19 cellular contexts compared by ENCODE assay signal in genomic region chr18:50611529-50611941, GRCh38. TPM values are rescaled to one million over a fixed set of nuclear protein-coding genes. Genes with fewer than 3 reads are reported as not detected.
A peak's percentile ranks its signal among the peaks of the same experiment; 100 is the strongest.
DNase-seq lines count a peak whose midpoint lies in the region; ATAC-seq, FAIRE-seq and TF ChIP-seq lines count a peak whose summit lies in the region.
"Had no signal": no experiment of that assay in that cellular context is flagged by ENCODE, and none has a peak within 500 bp of the region (broad histone marks: within the 10 kb centered on the region; RNA-seq: fewer than 3 reads in every experiment).

No MANE protein-coding gene starts in this region.

- no peaks in the 10 kb centered on the region for H3K79me2 ChIP-seq in keratinocyte (ENCODE audit: control insufficient read depth, insufficient read depth, low read length)

- no peak overlapping the region for H3K4me3 Mint-ChIP-seq in endodermal cell
- H3K4me3 Mint-ChIP-seq: CD4-positive, alpha-beta T cell had no signal

- ATAC-seq in HG02981 (IDR thresholded peaks at IDR 0.05; ENCODE audit: unreplicated experiment): no peak
- ATAC-seq in GM19395 (IDR thresholded peaks at IDR 0.05; ENCODE audit: unreplicated experiment): no peak
- ATAC-seq: K562 had no signal

- no peaks in the 10 kb centered on the region for H3K36me3 Mint-ChIP-seq in endodermal cell (ENCODE audit: low read depth)

- H3K9ac ChIP-seq in endodermal cell (ENCODE audit: extremely low read depth, low read length, poor library complexity, severe bottlenecking) (no peak overlapping the region), keratinocyte (ENCODE audit: control insufficient read depth, extremely low read depth, insufficient read depth, low read length) (no peak overlapping the region)

- DNase-seq in SIG-M5 treated with dmso at 0.1 percent for 504 hours (lab: John Stamatoyannopoulos, UW; ENCODE audit: unreplicated experiment) (peak; percentile 35), SIG-M5 (lab: John Stamatoyannopoulos, UW) (no peak), endodermal cell (peak; percentile 67), keratinocyte (ENCODE audit: low read depth, low spot score) (peak; percentile 21), erythroblast (lab: John Stamatoyannopoulos, UW) (no peak)
- DNase-seq: 8988T; BE2C; CD4-positive, alpha-beta T cell; DMS79; MV-4-11; NCI-H1417; NCI-H187 treated with DMSO at 0.1 percent for 48 hours; NCI-H69 had no signal

- H3K27ac ChIP-seq in HEK293 (ENCODE audit: extremely low read depth, low read depth, low read length): no peak overlapping the region
- H3K27ac ChIP-seq in endodermal cell (ENCODE audit: low read depth, low read length): no peak overlapping the region
- H3K27ac ChIP-seq in keratinocyte (ENCODE audit: control insufficient read depth, insufficient read depth, low read length): no peak overlapping the region

- H4K20me1 ChIP-seq in keratinocyte (ENCODE audit: control insufficient read depth, extremely low read depth, insufficient read depth, low read length): no peaks in the 10 kb centered on the region

- peaks cover 13% of the 10 kb centered on the region for H3K4me1 Mint-ChIP-seq in endodermal cell

- no peaks in the 10 kb centered on the region for H3K27me3 ChIP-seq in endodermal cell (ENCODE audit: control insufficient read depth, insufficient read depth, low read length, poor library complexity, severe bottlenecking)
- H3K27me3 ChIP-seq in keratinocyte (ENCODE audit: control insufficient read depth, extremely low read depth, insufficient read depth, low read length): no peaks in the 10 kb centered on the region
- H3K27me3 ChIP-seq: BE2C had no signal

- H3K9me3 ChIP-seq in HEK293 (ENCODE audit: control insufficient read depth, insufficient read depth, low read depth, low read length): no peaks in the 10 kb centered on the region
- peaks cover 10% of the 10 kb centered on the region for H3K9me3 ChIP-seq in endodermal cell (ENCODE audit: control insufficient read depth, low read length)
- peaks cover 2% of the 10 kb centered on the region for H3K9me3 ChIP-seq in keratinocyte (ENCODE audit: control insufficient read depth, low read depth, low read length)
- H3K9me3 ChIP-seq: BE2C, HAP-1 had no signal

- FAIRE-seq in keratinocyte (lab: Jason Lieb, UNC): no peak
- FAIRE-seq: K562 had no signal

- H3K4me1 ChIP-seq in HEK293 (ENCODE audit: control insufficient read depth, insufficient read depth, low read length) (no peaks in the 10 kb centered on the region), endodermal cell (ENCODE audit: control insufficient read depth, insufficient read depth, low read length) (peaks cover 11% of the 10 kb centered on the region), keratinocyte (ENCODE audit: control insufficient read depth, extremely low read depth, insufficient read depth, low read length) (no peaks in the 10 kb centered on the region)
- H3K4me1 ChIP-seq: BE2C, HAP-1 had no signal

- 59 to 69% methylated on average over 5 of the region's 5 CpGs for WGBS in endodermal cell (ENCODE audit: insufficient coverage in 1 of 2, insufficient read length in 1 of 2), 2 experiments

- POLR2A ChIA-PET in HEK293 (lab: Yijun Ruan, JAX): no interaction called here

- TF ChIP-seq POLR2A in erythroblast (IDR thresholded peaks at IDR 0.05; ENCODE audit: low read length): no peak

- TF ChIP-seq CTCF in HEK293 (tag by site-specific recombination; IDR thresholded peaks at IDR 0.05): no peak
- TF ChIP-seq CTCF in endodermal cell (conservative IDR thresholded peaks at IDR 0.05): no peak
- TF ChIP-seq CTCF in keratinocyte (optimal IDR thresholded peaks at IDR 0.05 in 1 of 3, IDR thresholded peaks at IDR 0.05 in 1 of 3, conservative IDR thresholded peaks at IDR 0.05 in 1 of 3; ENCODE audit: extremely low read depth in 1 of 3, insufficient read depth in 2 of 3, low read length in 3 of 3): no peak

- no peak overlapping the region for H3K4me2 ChIP-seq in keratinocyte (ENCODE audit: control insufficient read depth, extremely low read depth, insufficient read depth, low read depth, low read length)

- H2AFZ ChIP-seq in keratinocyte (ENCODE audit: control insufficient read depth, low read length): no peak overlapping the region

- no peak overlapping the region for H3K27ac Mint-ChIP-seq in endodermal cell
- H3K27ac Mint-ChIP-seq: CD4-positive, alpha-beta T cell had no signal

- CTCF ChIA-PET in HEK293 (lab: Yijun Ruan, JAX): interaction anchor here (1.9 kb wide), 1 partner anchor 9 kb away, joined by 4 read pairs; no protein-coding TSS in a partner anchor

- dilution Hi-C loops in keratinocyte (cut with MboI; ENCODE audit: extremely low pct_ligation_motif_present, low sequenced_read_pairs): no loop called here

- H3K36me3 ChIP-seq in HEK293 (ENCODE audit: control insufficient read depth in 2 of 2, insufficient read depth in 1 of 2, low read length in 2 of 2): no peaks in the 10 kb centered on the region
- H3K36me3 ChIP-seq in endodermal cell (ENCODE audit: control insufficient read depth, insufficient read depth, low read length): no peaks in the 10 kb centered on the region
- H3K36me3 ChIP-seq in keratinocyte (ENCODE audit: control insufficient read depth in 2 of 2, extremely low read depth in 1 of 2, insufficient read depth in 2 of 2, low read length in 2 of 2): no peaks in the 10 kb centered on the region
- H3K36me3 ChIP-seq: BE2C, HAP-1 had no signal

- H3K27me3 Mint-ChIP-seq in endodermal cell (ENCODE audit: insufficient read depth): peaks cover 6% of the 10 kb centered on the region

- H3K9me1 ChIP-seq in keratinocyte (ENCODE audit: control insufficient read depth, extremely low read depth, insufficient read depth, low read length): no peaks in the 10 kb centered on the region

- peaks cover 20% of the 10 kb centered on the region for H3K9me3 Mint-ChIP-seq in endodermal cell

- H3K4me3 ChIP-seq in HEK293 (ENCODE audit: low read depth, low read length) (no peak overlapping the region), endodermal cell (ENCODE audit: low read length) (no peak overlapping the region), keratinocyte (ENCODE audit: control insufficient read depth in 2 of 3, extremely low read depth in 1 of 3, insufficient read depth in 2 of 3, low read depth in 1 of 3, low read length in 3 of 3) (no peak overlapping the region)
- H3K4me3 ChIP-seq: HAP-1, K562 had no signal

TF ChIP-seq in HEK293, 187 proteins besides CTCF, POLR2A, EP300 and RAD21:
- TF ChIP-seq OSR2 (tag by site-specific recombination; IDR thresholded peaks at IDR 0.05) (no peak), ZNF629 (tag by site-specific recombination; IDR thresholded peaks at IDR 0.05) (peak; percentile 42; the same call in 1 of the 2 replicates)
TF ChIP-seq in HEK293: peak in this region for 1.

RNA-seq across cellular contexts. Expression of gene MAPK4, which starts 51.6 kb away (rescaled TPM):
- 1 to 10 TPM; 2.0 to 3.8 TPM for total RNA-seq in endodermal cell
- polyA plus RNA-seq in endodermal cell (2013, experiment 1 of 2): 6.3 TPM
- 5.8 TPM for polyA plus RNA-seq in endodermal cell (2013, experiment 2 of 2)
- 0.01 TPM in 1 of 3 replicates, not detected in the others for polyA plus RNA-seq in keratinocyte
- polyA plus RNA-seq in keratinocyte (2011; ENCODE audit: low read depth): not detected
- 0.04 and 0.09 TPM in 2 replicates for polyA plus RNA-seq in keratinocyte (2011; cell fraction: cytosol; rRNA removed)
- polyA plus RNA-seq in keratinocyte (2011; cell fraction: nucleus; rRNA removed): 0.24 and 0.39 TPM in 2 replicates
- polyA plus RNA-seq in keratinocyte (2012; ENCODE audit: low replicate concordance): 0.02 and 0.06 TPM in 2 replicates
- not detected in 3 replicates for polyA minus RNA-seq in keratinocyte
- polyA minus RNA-seq in keratinocyte (2011; cell fraction: cytosol; rRNA and poly(A)+ RNA removed): not detected
- 0.11 and 0.54 TPM in 2 replicates for polyA minus RNA-seq in keratinocyte (2011; cell fraction: nucleus; rRNA and poly(A)+ RNA removed)
- total RNA-seq: CD4-positive, alpha-beta T cell; G401; K562 had no signal
- polyA plus RNA-seq: K562 had no signal

Comparison
In these comparisons a context has a peak if more than half of its experiments do, and no peak if none do; other contexts are left out.
1. DNase-seq: peak in SIG-M5 treated with dmso at 0.1 percent for 504 hours (single experiment), endodermal cell (single experiment) and keratinocyte (single experiment); none in SIG-M5 (single experiment) and erythroblast (0 of 2).